In the genomic region with DNA sequence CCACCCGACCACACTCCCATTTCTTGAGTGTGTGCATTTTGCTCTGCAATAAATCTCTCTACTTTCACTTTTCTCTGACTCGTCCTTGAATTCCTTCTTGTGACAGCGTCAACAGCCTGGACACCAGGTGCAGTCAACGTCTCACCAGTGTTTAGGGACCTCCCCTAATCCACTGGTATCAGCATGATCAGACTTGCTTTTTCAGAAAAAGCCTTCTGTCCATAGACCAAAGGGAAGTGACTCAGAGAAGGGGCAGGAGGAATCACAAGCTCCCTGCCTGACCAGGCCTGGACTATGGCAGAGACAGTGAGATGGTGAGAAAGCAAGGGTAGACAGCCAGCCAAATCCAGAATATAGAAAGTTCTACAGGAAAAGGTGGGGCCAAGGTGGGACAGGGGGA, we compare ENCODE assay signal across 1 cellular context.
TF ChIP-seq lines count a peak whose summit lies in the region.

No MANE protein-coding gene starts in this region.

TF ChIP-seq in HCT116, 20 proteins besides CTCF, POLR2A, EP300 and RAD21 (continued from another document):
- TF ChIP-seq, protein P1, sequence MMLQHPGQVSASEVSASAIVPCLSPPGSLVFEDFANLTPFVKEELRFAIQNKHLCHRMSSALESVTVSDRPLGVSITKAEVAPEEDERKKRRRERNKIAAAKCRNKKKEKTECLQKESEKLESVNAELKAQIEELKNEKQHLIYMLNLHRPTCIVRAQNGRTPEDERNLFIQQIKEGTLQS (IDR thresholded peaks at IDR 0.05): no peak
